20 cellular contexts compared by ENCODE assay signal in genomic region chr13:80712026-80712425, GRCh38.
"Had no signal": no experiment of that assay in that cellular context is flagged by ENCODE, and none has a peak within 500 bp of the region (broad histone marks: within the 10 kb centered on the region; RNA-seq: fewer than 3 reads in every experiment).

No MANE protein-coding gene starts in this region.

- H3K36me3 ChIP-seq: adrenal gland, breast epithelium, gastrocnemius medialis, right atrium auricular region, thyroid gland, upper lobe of right lung had no signal

- H3K27ac Mint-ChIP-seq: activated CD8-positive, alpha-beta T cell treated with anti-CD3 and anti-CD28 coated beads, Interleukin-2, amount 10 ng/mL, durations not matched to agents 7 days and 5 days; activated naive CD8-positive, alpha-beta T cell; memory B cell; natural killer cell treated with Interleukin-12 subunit alpha and Interleukin-12 subunit beta and Interleukin-15 and Interleukin-18, amount 100 ng/mL, for 72 hours; stimulated activated naive CD8-positive, alpha-beta T cell treated with anti-CD3 and anti-CD28 coated beads, Interleukin-15, Interleukin-2, amounts not matched to agents 100 ng/mL and 50 ng/mL, for 24 hours had no signal

- H3K27ac ChIP-seq: adrenal gland, breast epithelium, gastrocnemius medialis, psoas muscle, right atrium auricular region, thyroid gland, upper lobe of right lung had no signal

- ATAC-seq: activated CD8-positive, alpha-beta T cell treated with anti-CD3 and anti-CD28 coated beads, Interleukin-2, amount 10 ng/mL, durations not matched to agents 7 days and 5 days; gastrocnemius medialis; left cardiac atrium; natural killer cell treated with Interleukin-12 subunit alpha and Interleukin-12 subunit beta and Interleukin-15 and Interleukin-18, amount 100 ng/mL, for 72 hours; psoas muscle; upper lobe of right lung had no signal

- H3K9me3 ChIP-seq: adrenal gland, gastrocnemius medialis, psoas muscle, thyroid gland, upper lobe of right lung had no signal

- DNase-seq: activated CD4-positive, alpha-beta T cell treated with anti-CD3 and anti-CD28 coated beads for 1 hour; activated CD4-positive, alpha-beta T cell treated with anti-CD3 and anti-CD28 coated beads, Interleukin-2, amount 50 U/mL, for 1 hour; activated CD8-positive, alpha-beta T cell treated with anti-CD3 and anti-CD28 coated beads, Interleukin-2, amount 10 ng/mL, durations not matched to agents 7 days and 5 days; activated T-cell treated with anti-CD3 and anti-CD28 coated beads, Interleukin-2, amount 50 U/mL, for 1 hour; adrenal gland; gastrocnemius medialis; hypothalamus; left cardiac atrium; psoas muscle; stimulated activated CD4-positive, alpha-beta T cell treated with anti-CD3 and anti-CD28 coated beads, Interleukin-1b, Interleukin-23, amount 100 ng/mL, for 48 hours; substantia nigra; T-helper 1 cell; thyroid gland; upper lobe of right lung had no signal

- H3K4me1 ChIP-seq: adrenal gland, breast epithelium, gastrocnemius medialis, psoas muscle, thyroid gland, upper lobe of right lung had no signal

- H3K36me3 Mint-ChIP-seq: activated naive CD8-positive, alpha-beta T cell had no signal

- H3K4me3 ChIP-seq: adrenal gland, breast epithelium, gastrocnemius medialis, psoas muscle, right atrium auricular region, thyroid gland, upper lobe of right lung had no signal

- H3K4me3 Mint-ChIP-seq: activated CD8-positive, alpha-beta T cell treated with anti-CD3 and anti-CD28 coated beads, Interleukin-2, amount 10 ng/mL, durations not matched to agents 7 days and 5 days; activated naive CD8-positive, alpha-beta T cell; memory B cell; natural killer cell treated with Interleukin-12 subunit alpha and Interleukin-12 subunit beta and Interleukin-15 and Interleukin-18, amount 100 ng/mL, for 72 hours; stimulated activated naive CD8-positive, alpha-beta T cell treated with anti-CD3 and anti-CD28 coated beads, Interleukin-15, Interleukin-2, amounts not matched to agents 100 ng/mL and 50 ng/mL, for 24 hours had no signal

- H3K27me3 Mint-ChIP-seq: activated naive CD8-positive, alpha-beta T cell; memory B cell; stimulated activated naive CD8-positive, alpha-beta T cell treated with anti-CD3 and anti-CD28 coated beads, Interleukin-15, Interleukin-2, amounts not matched to agents 100 ng/mL and 50 ng/mL, for 24 hours had no signal

- H3K27me3 ChIP-seq: adrenal gland, breast epithelium, gastrocnemius medialis, right atrium auricular region, thyroid gland, upper lobe of right lung had no signal
